Comparison of ENCODE assay signal across 8 cellular contexts in the genomic region with DNA sequence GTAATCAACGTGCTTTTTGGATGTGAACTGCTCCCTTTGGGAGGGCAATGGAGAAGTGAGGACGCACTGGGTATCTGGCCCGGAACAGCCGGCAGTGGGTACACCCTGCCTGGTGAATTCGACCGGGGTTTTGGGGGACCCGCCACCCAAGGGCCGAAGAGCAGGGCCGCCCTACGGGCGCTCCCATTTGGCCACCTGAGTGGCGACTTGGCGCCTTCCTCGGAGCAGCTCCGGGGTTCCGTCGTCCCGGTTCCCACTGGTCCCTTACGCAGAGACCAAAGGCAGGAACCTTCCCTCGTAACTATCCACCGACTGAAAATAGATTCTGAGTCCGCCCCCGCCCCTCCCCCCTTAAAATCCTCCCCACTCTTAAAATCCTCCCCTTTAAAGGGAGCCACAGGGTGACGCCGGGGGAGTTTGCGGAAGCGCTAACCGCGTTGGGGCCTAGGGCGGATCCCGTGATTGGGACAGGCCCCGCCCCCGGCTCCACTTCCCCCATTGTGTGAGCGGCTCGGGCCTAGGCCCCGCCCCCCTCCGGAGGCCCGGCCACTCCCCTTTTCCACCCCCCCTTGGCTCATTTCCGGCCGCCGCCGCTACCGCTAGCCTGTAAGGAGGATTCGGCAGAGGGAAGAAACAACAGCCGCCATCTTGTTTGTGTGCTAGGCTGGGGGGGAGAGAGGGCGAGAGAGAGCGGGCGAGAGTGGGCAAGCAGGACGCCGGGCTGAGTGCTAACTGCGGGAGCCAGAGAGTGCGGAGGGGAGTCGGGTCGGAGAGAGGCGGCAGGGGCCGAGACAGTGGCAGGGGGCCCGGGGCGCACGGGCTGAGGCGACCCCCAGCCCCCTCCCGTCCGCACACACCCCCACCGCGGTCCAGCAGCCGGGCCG. TPM values are rescaled to one million over a fixed set of nuclear protein-coding genes. Genes with fewer than 3 reads are reported as not detected.
DNase-seq lines count a peak whose midpoint lies in the region; ATAC-seq, FAIRE-seq and TF ChIP-seq lines count a peak whose summit lies in the region.

No MANE protein-coding gene starts in this region.

- TF ChIP-seq POLR2A in GM19193 (IDR thresholded peaks at IDR 0.05; ENCODE audit: extremely low read depth, insufficient read depth, insufficient read length): peak; percentile 80

- no peaks in the 10 kb centered on the region for H3K9me3 ChIP-seq in kidney (ENCODE audit: control insufficient read depth in 1 of 2, low read length in 2 of 2)

- H3K27me3 Mint-ChIP-seq in chondrocyte (ENCODE audit: low read depth): no peaks in the 10 kb centered on the region

- peak overlapping the region; percentile 100 for H3K27ac ChIP-seq in kidney (ENCODE audit: low read depth in 2 of 2, low read length in 2 of 2)

- H3K9ac ChIP-seq in kidney (ENCODE audit: low read length in 2 of 2): peak overlapping the region; percentile 93 to 98

- intact Hi-C loops in kidney (cut with DNase I): loop anchor here (10.0 kb wide), 1 partner anchor 137 kb away; the partner anchor contains the start of gene RBX1

- peaks cover 5 to 7% of the 10 kb centered on the region in 2 donors for H3K4me1 ChIP-seq in kidney (ENCODE audit: control insufficient read depth in 1 of 2, insufficient read depth in 1 of 2, low read depth in 1 of 2, low read length in 2 of 2)

- H3K4me3 Mint-ChIP-seq in chondrocyte (ENCODE audit: unreplicated experiment): peak overlapping the region; percentile 85

- peaks cover 2% of the 10 kb centered on the region for H3K36me3 Mint-ChIP-seq in chondrocyte (ENCODE audit: low read depth)

- no peaks in the 10 kb centered on the region for H3K9me3 Mint-ChIP-seq in chondrocyte (ENCODE audit: low read depth)

- peak overlapping the region; percentile 99 for H3K27ac Mint-ChIP-seq in chondrocyte (ENCODE audit: unreplicated experiment)

- no peak for TF ChIP-seq CTCF in chondrocyte (IDR thresholded peaks at IDR 0.05)
- no peak for TF ChIP-seq CTCF in kidney (IDR thresholded peaks at IDR 0.05; ENCODE audit: borderline replicate concordance, extremely low read depth, insufficient read depth)

- no peaks in the 10 kb centered on the region for H3K36me3 ChIP-seq in kidney (ENCODE audit: control insufficient read depth in 1 of 2, insufficient read depth in 2 of 2, low read length in 2 of 2)

- peak overlapping the region; percentile 78 to 93 for H3K4me3 ChIP-seq in kidney (ENCODE audit: low read length in 2 of 2)

- DNase-seq in AML-193 (lab: John Stamatoyannopoulos, UW) (peak; percentile 92 to 94), NCI-H510A (lab: John Stamatoyannopoulos, UW) (peak; percentile 87), chondrocyte (ENCODE audit: low spot score) (peak; percentile 99), kidney (peak; percentile 100)
- peak; percentile 99 for DNase-seq in activated CD4-positive, alpha-beta T cell treated with anti-CD3 and anti-CD28 coated beads for 24 hours (ENCODE audit: low read depth in 2 of 2)
- DNase-seq in stimulated activated CD4-positive, alpha-beta T cell treated with anti-CD3 and anti-CD28 coated beads, Interleukin-15, amount 100 ng/mL, for 1 hour (ENCODE audit: low read depth in 1 of 2, low spot score in 1 of 2): peak; percentile 99 to 100

- peaks cover 33% of the 10 kb centered on the region for H3K4me1 Mint-ChIP-seq in chondrocyte (ENCODE audit: low read depth)

- ATAC-seq in HG03432 (IDR thresholded peaks at IDR 0.05; ENCODE audit: unreplicated experiment): peak; percentile 70

- peak; percentile 82 for FAIRE-seq in kidney (lab: Jason Lieb, UNC)

RNA-seq across cellular contexts. Expression of gene EP300, which starts 1.0 kb away (rescaled TPM):
- total RNA-seq in chondrocyte (53.1 to 58.1 TPM (median 57.8 TPM) in 3 replicates), kidney (76.8 TPM)
- polyA plus RNA-seq in kidney (ENCODE audit: insufficient read depth, low read depth, low replicate concordance): 4.1 TPM

Comparison
In these comparisons a context has a peak if more than half of its experiments do, and no peak if none do; other contexts are left out.
1. Peak in every context shown above with its lines: DNase-seq, ATAC-seq, H3K4me3 ChIP-seq and H3K27ac ChIP-seq.